In the genomic region with DNA sequence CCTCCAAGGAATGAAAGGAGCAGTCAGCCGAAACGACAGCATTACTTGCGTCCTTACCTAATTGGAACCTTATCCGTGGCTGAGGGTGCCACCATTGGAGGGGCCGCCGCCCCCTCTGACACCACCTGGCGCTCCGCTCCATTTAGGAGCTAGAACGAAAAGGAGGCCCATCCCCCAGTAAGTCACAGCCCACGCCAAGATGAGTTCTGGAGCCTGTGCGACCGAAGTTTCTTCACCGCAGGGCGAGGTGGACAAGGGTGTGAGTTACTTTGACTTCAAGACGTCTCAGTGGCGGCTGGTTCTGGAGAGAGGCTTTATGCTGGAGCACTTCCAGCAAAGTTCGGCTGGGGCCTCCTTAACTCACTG, we compare ENCODE assay signal across 8 cellular contexts. TPM values are rescaled to one million over a fixed set of nuclear protein-coding genes. Genes with fewer than 3 reads are reported as not detected.
A peak's percentile ranks its signal among the peaks of the same experiment; 100 is the strongest.
DNase-seq lines count a peak whose midpoint lies in the region; ATAC-seq and TF ChIP-seq lines count a peak whose summit lies in the region.

No MANE protein-coding gene starts in this region.

- TF ChIP-seq CTCF in OCI-LY3 (IDR thresholded peaks at IDR 0.05; ENCODE audit: low read depth, low read length) (no peak), gastroesophageal sphincter (IDR thresholded peaks at IDR 0.05) (no peak), omental fat pad (IDR thresholded peaks at IDR 0.05) (no peak), upper lobe of right lung (IDR thresholded peaks at IDR 0.05) (no peak)

- H3K9me3 ChIP-seq in OCI-LY3 (ENCODE audit: insufficient read depth, low read length) = no peaks in the 10 kb centered on the region
- no peaks in the 10 kb centered on the region for H3K9me3 ChIP-seq in gastroesophageal sphincter
- H3K9me3 ChIP-seq in upper lobe of right lung = no peaks in the 10 kb centered on the region

- peak overlapping the region; percentile 85 for H3K4me2 ChIP-seq in OCI-LY3 (ENCODE audit: low read length)

- peaks cover 21% of the 10 kb centered on the region for H3K4me1 ChIP-seq in OCI-LY3 (ENCODE audit: low read length)
- H3K4me1 ChIP-seq in gastroesophageal sphincter = peaks cover 0 to 50% (median 25%) of the 10 kb centered on the region in 3 donors
- peaks cover 48% of the 10 kb centered on the region for H3K4me1 ChIP-seq in upper lobe of right lung

- no peak for TF ChIP-seq POLR2A in gastroesophageal sphincter (IDR thresholded peaks at IDR 0.05)

- no peak for TF ChIP-seq EP300 in gastroesophageal sphincter (IDR thresholded peaks at IDR 0.05)

- ATAC-seq in HG02623 (IDR thresholded peaks at IDR 0.05; ENCODE audit: unreplicated experiment) = peak; percentile 5
- ATAC-seq in gastroesophageal sphincter = peak; percentile 20
- ATAC-seq in omental fat pad (ENCODE audit: low FRiP score) = peak; percentile 42
- ATAC-seq in upper lobe of right lung = peak; percentile 24

- intact Hi-C loops in upper lobe of right lung (cut with DNase I) = loop anchor here (10.0 kb wide), 1 partner anchor 60 kb away; no protein-coding TSS in a partner anchor

- H4K20me1 ChIP-seq in OCI-LY3 (ENCODE audit: insufficient read depth, low read length) = peaks cover 14% of the 10 kb centered on the region; the same call in 1 of the 2 replicates

- no peaks in the 10 kb centered on the region for H3K36me3 ChIP-seq in OCI-LY3 (replicated peaks; ENCODE audit: low read depth, low read length)
- H3K36me3 ChIP-seq in gastroesophageal sphincter = no peaks in the 10 kb centered on the region
- H3K36me3 ChIP-seq in upper lobe of right lung = no peaks in the 10 kb centered on the region

- no peak overlapping the region for H2AFZ ChIP-seq in OCI-LY3 (ENCODE audit: low read depth, low read length)

- DNase-seq in NCI-H2029 treated with DMSO at 0.1 percent for 48 hours (lab: John Stamatoyannopoulos, UW) = peak; percentile 9
- DNase-seq in NCI-H2029 (lab: John Stamatoyannopoulos, UW) = no peak
- peak; percentile 42 to 54 (median 46) for DNase-seq in activated naive CD4-positive, alpha-beta T cell (lab: John Stamatoyannopoulos, UW)
- peak; percentile 38 for DNase-seq in omental fat pad (ENCODE audit: low spot score)
- DNase-seq in upper lobe of right lung = peak; percentile 83

- 0% methylated on average over 8 to 13 of the region's 17 CpGs for WGBS in gastroesophageal sphincter (ENCODE audit: low coverage in 1 of 2), 2 donors

- H3K27ac ChIP-seq in OCI-LY3 (ENCODE audit: low read length) (peak overlapping the region; percentile 83), gastroesophageal sphincter (peak overlapping the region; percentile 94 to 100 (median 98)), upper lobe of right lung (peak overlapping the region; percentile 99)

- H3K9ac ChIP-seq in OCI-LY3 (ENCODE audit: low read length) = peak overlapping the region; percentile 93

- peak overlapping the region; percentile 91 for H3K4me3 ChIP-seq in OCI-LY3 (ENCODE audit: low read length)
- peak overlapping the region; percentile 82 to 95 for H3K4me3 ChIP-seq in gastroesophageal sphincter
- H3K4me3 ChIP-seq in upper lobe of right lung = peak overlapping the region; percentile 79

- H3K79me2 ChIP-seq in OCI-LY3 (ENCODE audit: low read length) = peaks cover 54% of the 10 kb centered on the region

- H3K27me3 ChIP-seq in OCI-LY3 (ENCODE audit: low read depth, low read length) (no peaks in the 10 kb centered on the region), gastroesophageal sphincter (no peaks in the 10 kb centered on the region), upper lobe of right lung (no peaks in the 10 kb centered on the region)

RNA-seq across cellular contexts. Expression of gene IRF2, which starts 0.7 kb away (rescaled TPM):
- total RNA-seq in gastroesophageal sphincter (10 to 100 TPM; 34.1 to 41.7 (median 35.4) TPM), omental fat pad (10 to 100 TPM; 16.9 to 53.1 (median 28.9) TPM), upper lobe of right lung (44.0 TPM)
